Comparison of ENCODE assay signal across 8 cellular contexts in the genomic region with DNA sequence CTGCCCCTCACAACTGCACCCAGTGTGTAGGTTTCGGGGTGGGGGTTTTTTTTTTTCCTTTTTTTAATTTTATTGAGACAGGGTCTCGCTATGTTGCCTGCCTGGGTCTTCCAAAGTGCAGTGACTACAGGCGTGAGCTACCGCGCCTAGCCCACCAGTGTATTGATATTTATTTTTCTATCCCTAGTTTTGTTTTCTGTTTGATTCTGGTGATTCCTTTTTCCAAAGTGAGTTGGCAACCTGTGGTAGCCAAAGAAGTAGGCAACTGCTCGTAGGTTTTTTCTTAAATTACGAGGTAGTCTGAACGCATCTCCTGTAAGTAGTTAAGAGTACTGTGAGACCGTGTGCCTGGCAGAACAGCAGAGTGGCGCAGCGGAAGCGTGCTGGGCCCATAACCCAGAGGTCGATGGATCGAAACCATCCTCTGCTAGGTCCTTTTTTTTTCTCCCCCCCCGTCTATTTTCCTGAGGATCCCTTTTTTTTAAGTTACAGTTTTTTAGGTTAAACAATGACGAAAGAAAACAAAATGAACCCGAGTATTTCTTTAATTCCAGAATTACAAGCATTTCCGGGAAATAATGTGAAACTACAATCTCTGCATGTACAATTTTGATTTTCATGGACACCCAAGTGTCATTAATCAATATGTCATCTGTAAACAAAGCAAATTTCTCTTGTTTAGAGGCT.
DNase-seq lines count a peak whose midpoint lies in the region; ATAC-seq and TF ChIP-seq lines count a peak whose summit lies in the region.

No MANE protein-coding gene starts in this region.

- H3K4me1 Mint-ChIP-seq in activated CD8-positive, alpha-beta memory T cell treated with anti-CD3 and anti-CD28 coated beads, Interleukin-2, amount 10 ng/mL, durations not matched to agents 7 days and 5 days, result peaks cover 32% of the 10 kb centered on the region
- H3K4me1 Mint-ChIP-seq in stimulated activated memory B cell treated with anti-CD40 and anti-IgM and Interleukin-4, amounts not matched to agents 10 μg/mL and 1 μg/mL and 100 μg/mL, for 72 hours, result peaks cover 18% of the 10 kb centered on the region

- no peaks in the 10 kb centered on the region; the same call in 1 of the 2 replicates for H4K20me1 ChIP-seq in BLaER1

- H3K9ac ChIP-seq in BLaER1 (peak overlapping the region; percentile 88), endocrine pancreas (ENCODE audit: control insufficient read depth, insufficient read depth, low read length) (peak overlapping the region; percentile 65)

- H3K9me3 ChIP-seq in BLaER1, result peaks cover 37% of the 10 kb centered on the region
- H3K9me3 ChIP-seq in endocrine pancreas (ENCODE audit: control insufficient read depth, low read length), result no peaks in the 10 kb centered on the region
- H3K9me3 ChIP-seq in mucosa of descending colon, result peaks cover 3% of the 10 kb centered on the region

- peaks cover 5% of the 10 kb centered on the region for H3K9me3 Mint-ChIP-seq in activated CD8-positive, alpha-beta memory T cell treated with anti-CD3 and anti-CD28 coated beads, Interleukin-2, amount 10 ng/mL, durations not matched to agents 7 days and 5 days (ENCODE audit: low read depth)
- peaks cover 2% of the 10 kb centered on the region for H3K9me3 Mint-ChIP-seq in stimulated activated memory B cell treated with anti-CD40 and anti-IgM and Interleukin-4, amounts not matched to agents 10 μg/mL and 1 μg/mL and 100 μg/mL, for 72 hours

- H3K27me3 ChIP-seq in BLaER1, result no peaks in the 10 kb centered on the region
- H3K27me3 ChIP-seq in endocrine pancreas (ENCODE audit: control insufficient read depth, insufficient read depth, low read length), result no peaks in the 10 kb centered on the region

- peak overlapping the region; percentile 91 for H3K27ac ChIP-seq in BLaER1

- peaks cover 25% of the 10 kb centered on the region for H3K4me1 ChIP-seq in BLaER1
- H3K4me1 ChIP-seq in endocrine pancreas (ENCODE audit: control insufficient read depth, insufficient read depth, low read length), result no peaks in the 10 kb centered on the region
- H3K4me1 ChIP-seq in mucosa of descending colon (ENCODE audit: low read depth), result peaks cover 4% of the 10 kb centered on the region

- peak; percentile 26 for ATAC-seq in HG03439 (IDR thresholded peaks at IDR 0.05; ENCODE audit: unreplicated experiment)
- ATAC-seq in activated CD8-positive, alpha-beta memory T cell treated with anti-CD3 and anti-CD28 coated beads, Interleukin-2, amount 10 ng/mL, durations not matched to agents 7 days and 5 days, result no peak
- ATAC-seq in mucosa of descending colon, result peak; percentile 49
- peak; percentile 37 for ATAC-seq in stimulated activated memory B cell treated with anti-CD40 and anti-IgM and Interleukin-4, amounts not matched to agents 10 μg/mL and 1 μg/mL and 100 μg/mL, for 72 hours
- no peak for ATAC-seq in GM18870 (IDR thresholded peaks at IDR 0.05; ENCODE audit: unreplicated experiment)

- H3K27me3 Mint-ChIP-seq in activated CD8-positive, alpha-beta memory T cell treated with anti-CD3 and anti-CD28 coated beads, Interleukin-2, amount 10 ng/mL, durations not matched to agents 7 days and 5 days, result peaks cover 3% of the 10 kb centered on the region
- peaks cover 9% of the 10 kb centered on the region for H3K27me3 Mint-ChIP-seq in stimulated activated memory B cell treated with anti-CD40 and anti-IgM and Interleukin-4, amounts not matched to agents 10 μg/mL and 1 μg/mL and 100 μg/mL, for 72 hours

- H3K27ac Mint-ChIP-seq in activated CD8-positive, alpha-beta memory T cell treated with anti-CD3 and anti-CD28 coated beads, Interleukin-2, amount 10 ng/mL, durations not matched to agents 7 days and 5 days, result peak overlapping the region; percentile 100
- peak overlapping the region; percentile 93 for H3K27ac Mint-ChIP-seq in stimulated activated memory B cell treated with anti-CD40 and anti-IgM and Interleukin-4, amounts not matched to agents 10 μg/mL and 1 μg/mL and 100 μg/mL, for 72 hours

- CTCF ChIA-PET in activated CD8-positive, alpha-beta memory T cell treated with anti-CD3 and anti-CD28 coated beads, Interleukin-2, amount 10 ng/mL, durations not matched to agents 7 days and 5 days (lab: Charles Lee), result interaction anchor here (1.1 to 3.8 kb wide), 5 partner anchors 9 to 28 kb away, joined by 3 to 33 read pairs (median 4); a partner anchor contains a TSS

- DNase-seq in NOMO-1 (lab: John Stamatoyannopoulos, UW; ENCODE audit: unreplicated experiment in 2 of 2) (peak; percentile 50 to 62), mucosa of descending colon (peak; percentile 63 to 84 (median 76))
- DNase-seq in activated CD8-positive, alpha-beta memory T cell treated with anti-CD3 and anti-CD28 coated beads, Interleukin-2, amount 10 ng/mL, durations not matched to agents 7 days and 5 days, result peak; percentile 87

- H3K36me3 Mint-ChIP-seq in activated CD8-positive, alpha-beta memory T cell treated with anti-CD3 and anti-CD28 coated beads, Interleukin-2, amount 10 ng/mL, durations not matched to agents 7 days and 5 days, result peaks cover 12% of the 10 kb centered on the region
- H3K36me3 Mint-ChIP-seq in stimulated activated memory B cell treated with anti-CD40 and anti-IgM and Interleukin-4, amounts not matched to agents 10 μg/mL and 1 μg/mL and 100 μg/mL, for 72 hours, result peaks cover 18% of the 10 kb centered on the region

- TF ChIP-seq CTCF in mucosa of descending colon (IDR thresholded peaks at IDR 0.05), result no peak

- peak overlapping the region; percentile 85 for H3K4me3 Mint-ChIP-seq in activated CD8-positive, alpha-beta memory T cell treated with anti-CD3 and anti-CD28 coated beads, Interleukin-2, amount 10 ng/mL, durations not matched to agents 7 days and 5 days
- H3K4me3 Mint-ChIP-seq in stimulated activated memory B cell treated with anti-CD40 and anti-IgM and Interleukin-4, amounts not matched to agents 10 μg/mL and 1 μg/mL and 100 μg/mL, for 72 hours, result peak overlapping the region; percentile 82

- peak overlapping the region; percentile 85 for H3K4me2 ChIP-seq in BLaER1

- intact Hi-C loops in mucosa of descending colon (cut with DNase I, micrococcal nuclease), result no loop called here

- H3K4me3 ChIP-seq in BLaER1 (peak overlapping the region; percentile 72), endocrine pancreas (ENCODE audit: control insufficient read depth, insufficient read depth, low read length) (peak overlapping the region; percentile 94), mucosa of descending colon (peak overlapping the region; percentile 31)

- peaks cover under 1% of the 10 kb centered on the region; the same call in 1 of the 2 replicates for H3K36me3 ChIP-seq in BLaER1
- no peaks in the 10 kb centered on the region for H3K36me3 ChIP-seq in endocrine pancreas (ENCODE audit: control insufficient read depth, insufficient read depth, low read length)
- H3K36me3 ChIP-seq in mucosa of descending colon (ENCODE audit: low read depth), result no peaks in the 10 kb centered on the region

Comparison
In these comparisons a context has a peak if more than half of its experiments do, and no peak if none do; other contexts are left out.
1. H3K4me3 ChIP-seq: peak in every context shown above with its lines; median percentile 94 in endocrine pancreas; 72 in BLaER1; 31 in mucosa of descending colon.
2. ATAC-seq: peak in HG03439 (single experiment), mucosa of descending colon (single experiment) and stimulated activated memory B cell treated with anti-CD40 and anti-IgM and Interleukin-4, amounts not matched to agents 10 μg/mL and 1 μg/mL and 100 μg/mL, for 72 hours (single experiment); none in activated CD8-positive, alpha-beta memory T cell treated with anti-CD3 and anti-CD28 coated beads, Interleukin-2, amount 10 ng/mL, durations not matched to agents 7 days and 5 days (single experiment) and GM18870 (single experiment).
3. Peak in every context shown above with its lines, with median percentiles within 50 percentile points of each other: DNase-seq.